10 cellular contexts compared by ENCODE assay signal in genomic region chr2:231686192-231687100, GRCh38. TPM values are rescaled to one million over a fixed set of nuclear protein-coding genes. Genes with fewer than 3 reads are reported as not detected.
DNase-seq lines count a peak whose midpoint lies in the region; ATAC-seq, FAIRE-seq and TF ChIP-seq lines count a peak whose summit lies in the region.
"Had no signal": no experiment of that assay in that cellular context is flagged by ENCODE, and none has a peak within 500 bp of the region (broad histone marks: within the 10 kb centered on the region; RNA-seq: fewer than 3 reads in every experiment).

No MANE protein-coding gene starts in this region.

- H3K4me2 ChIP-seq in A549 (no peak overlapping the region), mesendoderm (ENCODE audit: low read length) (no peak overlapping the region)

- TF ChIP-seq RAD21 in A549 (conservative IDR thresholded peaks at IDR 0.05 in 1 of 2, IDR thresholded peaks at IDR 0.05 in 1 of 2), result no peak

- no peaks in the 10 kb centered on the region for H3K79me2 ChIP-seq in mesendoderm (ENCODE audit: control insufficient read depth, insufficient read depth, low read length)

- TF ChIP-seq CTCF in A549 (IDR thresholded peaks at IDR 0.05) (no peak), HL-60 (IDR thresholded peaks at IDR 0.05; ENCODE audit: insufficient read depth, low read length) (no peak)

- no peak overlapping the region for H2BK120ac ChIP-seq in mesendoderm (ENCODE audit: low read depth, low read length)

- peaks cover 10% of the 10 kb centered on the region for H3K4me1 Mint-ChIP-seq in activated naive CD8-positive, alpha-beta T cell treated with anti-CD3 and anti-CD28 coated beads, Interleukin-2, amount 50 U/mL, for 24 hours

- 80% methylated on average over 10 of the region's 11 CpGs for WGBS in A549 (ENCODE audit: missing lambda C conversion rate)
- no CpG with 5 or more reads among the region's 11 CpGs for WGBS in mesendoderm (ENCODE audit: extremely low coverage, insufficient coverage, low lambda C conversion rate)
- WGBS in right cardiac atrium, result 86% methylated on average over 11 of the region's 11 CpGs

- no peak overlapping the region for H4K8ac ChIP-seq in mesendoderm (ENCODE audit: low read depth, low read length)

- peak overlapping the region; percentile 57 for H3K9ac ChIP-seq in mesendoderm (ENCODE audit: low read length)

- H3K27me3 ChIP-seq in HL-60 (ENCODE audit: insufficient read depth, poor library complexity, severe bottlenecking) (no peaks in the 10 kb centered on the region), mesendoderm (ENCODE audit: insufficient read depth, low read length, poor library complexity) (no peaks in the 10 kb centered on the region), right cardiac atrium (ENCODE audit: control insufficient read depth, insufficient read depth) (no peaks in the 10 kb centered on the region)
- H3K27me3 ChIP-seq: brain microvascular endothelial cell had no signal

- H3K27ac Mint-ChIP-seq in activated naive CD8-positive, alpha-beta T cell treated with anti-CD3 and anti-CD28 coated beads, Interleukin-2, amount 50 U/mL, for 24 hours, result peak overlapping the region; percentile 0

- H3K4me3 ChIP-seq in A549 (no peak overlapping the region), HL-60 (replicated peaks; ENCODE audit: insufficient read depth, low read length) (peak overlapping the region; percentile 27), mesendoderm (ENCODE audit: low read length) (no peak overlapping the region), right cardiac atrium (ENCODE audit: low read length) (no peak overlapping the region)
- H3K4me3 ChIP-seq: left ventricle myocardium inferior had no signal

- POLR2A ChIA-PET in A549 (lab: Yijun Ruan, JAX), result interaction anchor here (0.7 to 1.5 kb wide), 3 partner anchors 20 to 22 kb away, joined by 3 to 7 read pairs (median 4); partner anchors contain the start of gene PTMA

- no peaks in the 10 kb centered on the region for H3K36me3 Mint-ChIP-seq in activated naive CD8-positive, alpha-beta T cell treated with anti-CD3 and anti-CD28 coated beads, Interleukin-2, amount 50 U/mL, for 24 hours (ENCODE audit: low read depth)

- H3K18ac ChIP-seq in mesendoderm (ENCODE audit: low read length), result no peak overlapping the region

- H3K27me3 Mint-ChIP-seq in activated naive CD8-positive, alpha-beta T cell treated with anti-CD3 and anti-CD28 coated beads, Interleukin-2, amount 50 U/mL, for 24 hours, result peaks cover 15% of the 10 kb centered on the region

- peak overlapping the region; percentile 67 for H3K23ac ChIP-seq in mesendoderm (ENCODE audit: low read length)

- CTCF ChIA-PET in A549 (lab: Yijun Ruan, JAX), result interaction anchor here (1.3 to 95.1 kb wide), 4 partner anchors 3 to 118 kb away, joined by 3 to 4158 read pairs (median 2080); partner anchors contain the start of gene PTMA

- H2BK5ac ChIP-seq in mesendoderm (ENCODE audit: low read length), result no peak overlapping the region

- FAIRE-seq in A549 (lab: Jason Lieb, UNC), result no peak
- no peak for FAIRE-seq in GM12891 (lab: Jason Lieb, UNC)

- H3K4me3 Mint-ChIP-seq in activated naive CD8-positive, alpha-beta T cell treated with anti-CD3 and anti-CD28 coated beads, Interleukin-2, amount 50 U/mL, for 24 hours, result no peak overlapping the region

- intact Hi-C loops in right cardiac atrium (cut with DNase I), result no loop called here

- no peak overlapping the region for H3K4ac ChIP-seq in mesendoderm (ENCODE audit: low read depth, low read length)

- H3K9me3 Mint-ChIP-seq in activated naive CD8-positive, alpha-beta T cell treated with anti-CD3 and anti-CD28 coated beads, Interleukin-2, amount 50 U/mL, for 24 hours, result no peaks in the 10 kb centered on the region

- H3K4me1 ChIP-seq in A549 (peaks cover 11% of the 10 kb centered on the region), mesendoderm (ENCODE audit: control insufficient read depth, low read depth, low read length) (peaks cover 9% of the 10 kb centered on the region), right cardiac atrium (ENCODE audit: control insufficient read depth, insufficient read depth, low read length) (no peaks in the 10 kb centered on the region)

- H3K27ac ChIP-seq in A549 (no peak overlapping the region), HL-60 (replicated peaks) (peak overlapping the region; percentile 95), mesendoderm (ENCODE audit: low read depth, low read length) (no peak overlapping the region), right cardiac atrium (ENCODE audit: low read length) (no peak overlapping the region)
- H3K27ac ChIP-seq: brain microvascular endothelial cell had no signal

- H3K56ac ChIP-seq in mesendoderm (ENCODE audit: low read length), result peak overlapping the region; percentile 42

- H2BK15ac ChIP-seq in mesendoderm (replicated peaks; ENCODE audit: low read depth), result no peak overlapping the region

- H4K5ac ChIP-seq in mesendoderm (ENCODE audit: low read length), result no peak overlapping the region

- 0 out of 6 replicates have a peak, but pooled peaks of 1 of the 2 experiments have one; percentile 2 for ATAC-seq in A549
- no peak for ATAC-seq in activated naive CD8-positive, alpha-beta T cell treated with anti-CD3 and anti-CD28 coated beads, Interleukin-2, amount 50 U/mL, for 24 hours
- ATAC-seq in right cardiac atrium, result no peak
- no peak for ATAC-seq in GM21786 (IDR thresholded peaks at IDR 0.05; ENCODE audit: unreplicated experiment)

- H2AK5ac ChIP-seq in mesendoderm (ENCODE audit: low read length), result no peak overlapping the region

- TF ChIP-seq EP300 in A549 (IDR thresholded peaks at IDR 0.05), result no peak

- TF ChIP-seq POLR2A in A549 (IDR thresholded peaks at IDR 0.05; ENCODE audit: low read length), result no peak
- TF ChIP-seq POLR2A in GM12891 (IDR thresholded peaks at IDR 0.05; ENCODE audit: low read depth, low read length), result no peak

- H3K9me3 ChIP-seq in A549, result no peaks in the 10 kb centered on the region
- H3K9me3 ChIP-seq in right cardiac atrium (ENCODE audit: control insufficient read depth, low read length), result no peaks in the 10 kb centered on the region
- H3K9me3 ChIP-seq: left ventricle myocardium inferior had no signal

- DNase-seq in A549 (ENCODE audit: low read depth in 1 of 2, low spot score in 1 of 2) (no peak), HL-60 (ENCODE audit: low read depth in 1 of 2, low spot score in 1 of 2) (peak in 1 of 2 experiments; percentile 25), mesendoderm (no peak), GM12891 (ENCODE audit: insufficient read length, low spot score) (no peak), right cardiac atrium (no peak), dedifferentiated amniotic fluid mesenchymal stem cell (ENCODE audit: extremely low spot score) (no peak)
- DNase-seq in activated naive CD8-positive, alpha-beta T cell treated with anti-CD3 and anti-CD28 coated beads, Interleukin-2, amount 50 U/mL, for 24 hours, result no peak
- DNase-seq: brain microvascular endothelial cell had no signal

- no peaks in the 10 kb centered on the region for H3K36me3 ChIP-seq in mesendoderm (ENCODE audit: control insufficient read depth, insufficient read depth, low read length)
- H3K36me3 ChIP-seq: brain microvascular endothelial cell, left ventricle myocardium inferior had no signal

- H3K79me1 ChIP-seq in mesendoderm (ENCODE audit: low read length), result no peaks in the 10 kb centered on the region

TF ChIP-seq in A549, 52 proteins besides CTCF, POLR2A, EP300 and RAD21:
- TF ChIP-seq BCL3 (IDR thresholded peaks at IDR 0.05) (no peak), ZFP36 (IDR thresholded peaks at IDR 0.05; ENCODE audit: borderline replicate concordance, partially characterized antibody) (peak; percentile 3)

TF ChIP-seq in GM12891, 5 proteins besides CTCF, POLR2A, EP300 and RAD21:
- TF ChIP-seq SPI1 (IDR thresholded peaks at IDR 0.05; ENCODE audit: low read depth, low read length) (no peak), POU2F2 (IDR thresholded peaks at IDR 0.05; ENCODE audit: low read depth, low read length) (no peak), PAX5 (IDR thresholded peaks at IDR 0.05; ENCODE audit: insufficient read depth, low read length, severe bottlenecking) (no peak), TAF1 (IDR thresholded peaks at IDR 0.05; ENCODE audit: low read depth, low read length) (no peak), POLR2AphosphoS5 (IDR thresholded peaks at IDR 0.05; ENCODE audit: low read depth, low read length) (no peak)

RNA-seq across cellular contexts. Expression of gene PTMA, which starts 21.9 kb away (rescaled TPM):
- polyA plus RNA-seq in A549 (2011; rRNA removed) (434 and 1,191 TPM in 2 replicates), A549 (2017; fragmentation: RNase III; extraction: RNeasy Plus Mini Kit Qiagen cat#74134 plus additional on column Dnase treatment) (2,232 to 2,533 TPM (median 2,360 TPM) in 3 replicates), right cardiac atrium (480 TPM)
- 906 and 1,052 TPM in 2 replicates for polyA plus RNA-seq in A549 (2012; cell fraction: cytosol; rRNA removed)
- 514 and 638 TPM in 2 replicates for polyA plus RNA-seq in A549 (2012; cell fraction: nucleus; rRNA removed)
- polyA minus RNA-seq in A549 (2011; rRNA and poly(A)+ RNA removed), result 113 and 134 TPM in 2 replicates
- polyA plus RNA-seq in mesendoderm (2013, experiment 1 of 2), result 4,557 TPM
- 4,676 TPM for polyA plus RNA-seq in mesendoderm (2013, experiment 2 of 2)
- 1,598 TPM for polyA plus RNA-seq in GM12891 (2012; ENCODE audit: low read depth, missing spikeins)
- total RNA-seq in right cardiac atrium, result 100 to 1,000 TPM; 231 to 324 (median 314) TPM
